16 cellular contexts compared by ENCODE assay signal in the genomic region with DNA sequence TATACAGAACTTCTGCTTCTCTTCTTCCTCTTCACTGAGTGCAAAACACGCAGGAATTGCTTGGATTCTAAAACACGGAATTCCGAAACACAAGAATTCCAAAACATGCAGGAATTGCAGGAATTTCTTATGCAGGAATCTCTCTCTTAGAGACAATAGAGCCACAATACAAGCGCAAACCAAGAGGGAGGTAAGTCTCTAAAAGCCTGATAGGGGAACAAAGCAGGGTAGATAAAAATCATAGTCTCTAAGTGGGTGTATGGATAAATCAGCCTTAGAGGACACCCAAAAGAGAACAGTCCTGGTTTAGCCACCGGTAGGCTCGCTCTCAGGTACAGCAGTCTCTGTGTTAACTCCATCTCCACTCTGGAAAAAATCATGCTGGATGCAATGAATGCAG.
"Had no signal": no experiment of that assay in that cellular context is flagged by ENCODE, and none has a peak within 500 bp of the region (broad histone marks: within the 10 kb centered on the region; RNA-seq: fewer than 3 reads in every experiment).

No MANE protein-coding gene starts in this region.

- H3K9me3 Mint-ChIP-seq: activated CD4-positive, alpha-beta memory T cell treated with anti-CD3 and anti-CD28 coated beads for 36 hours; activated naive CD4-positive, alpha-beta T cell treated with anti-CD3 and anti-CD28 coated beads, Interleukin-2, amount 50 U/mL, for 24 hours; activated T-cell treated with anti-CD3 and anti-CD28 coated beads, Interleukin-2, amount 50 U/mL, for 4 hours; naive B cell; stimulated activated memory B cell treated with anti-CD40 and anti-IgM and Interleukin-4, amounts not matched to agents 10 μg/mL and 1 μg/mL and 100 μg/mL, for 72 hours; T-helper 1 cell treated with Interleukin-12 subunit alpha and Interleukin-12 subunit beta and Interleukin-4 antibody, amounts not matched to agents 30 μg/mL and 1 μg/mL, for 36 hours had no signal

- H3K4me1 Mint-ChIP-seq: activated CD4-positive, alpha-beta T cell treated with anti-CD3 and anti-CD28 coated beads for 36 hours; activated naive CD4-positive, alpha-beta T cell treated with anti-CD3 and anti-CD28 coated beads, Interleukin-2, amount 50 U/mL, for 24 hours; naive B cell; stimulated activated memory B cell treated with anti-CD40 and anti-IgM and Interleukin-4, amounts not matched to agents 10 μg/mL and 1 μg/mL and 100 μg/mL, for 72 hours had no signal

- H2AFZ ChIP-seq: hepatocyte had no signal

- H3K79me2 ChIP-seq: hepatocyte had no signal

- ATAC-seq: activated CD4-positive, alpha-beta T cell treated with anti-CD3 and anti-CD28 coated beads for 36 hours; activated T-cell treated with anti-CD3 and anti-CD28 coated beads, Interleukin-2, amount 50 U/mL, for 4 hours; left lobe of liver; stimulated activated memory B cell treated with anti-CD40 and anti-IgM and Interleukin-4, amounts not matched to agents 10 μg/mL and 1 μg/mL and 100 μg/mL, for 72 hours had no signal

- H3K27me3 Mint-ChIP-seq: activated CD4-positive, alpha-beta memory T cell treated with anti-CD3 and anti-CD28 coated beads for 36 hours; naive B cell; stimulated activated memory B cell treated with anti-CD40 and anti-IgM and Interleukin-4, amounts not matched to agents 10 μg/mL and 1 μg/mL and 100 μg/mL, for 72 hours had no signal

- H3K36me3 Mint-ChIP-seq: activated CD4-positive, alpha-beta memory T cell treated with anti-CD3 and anti-CD28 coated beads for 36 hours; activated naive CD4-positive, alpha-beta T cell treated with anti-CD3 and anti-CD28 coated beads, Interleukin-2, amount 50 U/mL, for 24 hours; naive B cell; stimulated activated memory B cell treated with anti-CD40 and anti-IgM and Interleukin-4, amounts not matched to agents 10 μg/mL and 1 μg/mL and 100 μg/mL, for 72 hours had no signal

- DNase-seq: activated CD4-positive, alpha-beta memory T cell treated with anti-CD3 and anti-CD28 coated beads for 36 hours; activated CD4-positive, alpha-beta T cell treated with anti-CD3 and anti-CD28 coated beads for 36 hours; activated effector memory CD4-positive, alpha-beta T cell treated with Interleukin-2 at 50 U/mL for 16 hours; activated T-cell treated with anti-CD3 and anti-CD28 coated beads, Interleukin-2, amount 50 U/mL, for 4 hours; adrenal gland; islet precursor cell; naive B cell; posterior cingulate gyrus; stimulated activated CD4-positive, alpha-beta T cell treated with anti-CD3 and anti-CD28 coated beads, Interleukin-2, amount 100 ng/mL, for 48 hours; WERI-Rb-1 had no signal

- H3K4me2 ChIP-seq: hepatocyte had no signal

- H3K4me3 Mint-ChIP-seq: activated CD4-positive, alpha-beta memory T cell treated with anti-CD3 and anti-CD28 coated beads for 36 hours; activated CD4-positive, alpha-beta T cell treated with anti-CD3 and anti-CD28 coated beads for 36 hours; activated naive CD4-positive, alpha-beta T cell treated with anti-CD3 and anti-CD28 coated beads, Interleukin-2, amount 50 U/mL, for 24 hours; activated T-cell treated with anti-CD3 and anti-CD28 coated beads, Interleukin-2, amount 50 U/mL, for 4 hours; naive B cell; stimulated activated memory B cell treated with anti-CD40 and anti-IgM and Interleukin-4, amounts not matched to agents 10 μg/mL and 1 μg/mL and 100 μg/mL, for 72 hours; T-helper 1 cell treated with Interleukin-12 subunit alpha and Interleukin-12 subunit beta and Interleukin-4 antibody, amounts not matched to agents 30 μg/mL and 1 μg/mL, for 36 hours had no signal

- H3K27ac Mint-ChIP-seq: activated CD4-positive, alpha-beta memory T cell treated with anti-CD3 and anti-CD28 coated beads for 36 hours; activated CD4-positive, alpha-beta T cell treated with anti-CD3 and anti-CD28 coated beads for 36 hours; activated naive CD4-positive, alpha-beta T cell treated with anti-CD3 and anti-CD28 coated beads, Interleukin-2, amount 50 U/mL, for 24 hours; naive B cell; stimulated activated memory B cell treated with anti-CD40 and anti-IgM and Interleukin-4, amounts not matched to agents 10 μg/mL and 1 μg/mL and 100 μg/mL, for 72 hours; T-helper 1 cell treated with Interleukin-12 subunit alpha and Interleukin-12 subunit beta and Interleukin-4 antibody, amounts not matched to agents 30 μg/mL and 1 μg/mL, for 36 hours had no signal

- H3K36me3 ChIP-seq: adrenal gland, esophagus muscularis mucosa, WERI-Rb-1 had no signal

- H3K4me3 ChIP-seq: adrenal gland, esophagus muscularis mucosa, hepatocyte had no signal

- H3K9me3 ChIP-seq: adrenal gland, esophagus muscularis mucosa had no signal

- H3K4me1 ChIP-seq: adrenal gland had no signal

- H3K27ac ChIP-seq: adrenal gland, esophagus muscularis mucosa, hepatocyte, WERI-Rb-1 had no signal

- H3K27me3 ChIP-seq: adrenal gland, esophagus muscularis mucosa, hepatocyte had no signal
